1 cellular context compared by ENCODE assay signal in genomic region chr10:11533328-11533781, GRCh38.
TF ChIP-seq lines count a peak whose summit lies in the region.

No MANE protein-coding gene starts in this region.

TF ChIP-seq in IMR-90, 13 proteins besides CTCF, POLR2A, EP300 and RAD21:
- TF ChIP-seq CEBPB (IDR thresholded peaks at IDR 0.05; ENCODE audit: low read depth, low read length) = peak; percentile 61
- TF ChIP-seq MAFK (IDR thresholded peaks at IDR 0.05; ENCODE audit: low read depth, low read length) = no peak
- TF ChIP-seq SMC3 (IDR thresholded peaks at IDR 0.05; ENCODE audit: low read depth, low read length) = no peak
